In the genomic region with DNA sequence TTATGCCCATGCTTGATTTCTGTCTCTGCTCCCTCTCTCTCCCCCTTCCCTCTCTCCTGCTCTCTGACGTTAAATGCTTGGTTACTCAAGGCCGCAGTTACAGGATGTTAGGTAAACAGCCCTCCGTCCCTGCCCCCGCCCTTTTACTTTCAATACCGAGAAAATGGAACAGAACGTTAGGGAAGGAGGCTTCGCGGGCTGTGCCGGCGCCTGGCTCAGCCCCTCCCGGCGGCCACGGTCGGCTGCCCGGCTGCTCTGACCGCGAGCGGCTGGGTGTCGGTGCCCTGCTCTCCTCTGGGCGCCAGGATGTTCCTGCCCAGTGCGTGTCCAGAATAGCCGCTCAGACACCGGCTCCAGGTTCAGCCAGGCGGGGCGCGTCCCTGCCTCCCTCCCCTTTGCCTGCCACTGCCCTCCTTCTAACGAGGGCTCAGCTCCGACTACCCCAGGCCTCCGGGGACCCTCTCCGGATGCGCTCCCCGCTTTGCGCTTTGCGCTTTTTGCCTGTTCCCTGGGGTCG, we compare ENCODE assay signal across 8 cellular contexts.
A peak's percentile ranks its signal among the peaks of the same experiment; 100 is the strongest.
DNase-seq lines count a peak whose midpoint lies in the region; ATAC-seq and TF ChIP-seq lines count a peak whose summit lies in the region.

No MANE protein-coding gene starts in this region.

- no peak overlapping the region for H3K27ac ChIP-seq in left lung
- H3K27ac ChIP-seq in effector memory CD4-positive, alpha-beta T cell (ENCODE audit: insufficient read depth, low read length, poor library complexity, severe bottlenecking): no peak overlapping the region
- H3K27ac ChIP-seq in CD4-positive, alpha-beta memory T cell (ENCODE audit: low read depth, low read length): no peak overlapping the region

- no peaks in the 10 kb centered on the region for H3K9me3 ChIP-seq in left lung
- no peaks in the 10 kb centered on the region for H3K9me3 ChIP-seq in effector memory CD4-positive, alpha-beta T cell (ENCODE audit: control insufficient read depth, low read length)
- H3K9me3 ChIP-seq in CD4-positive, alpha-beta memory T cell (ENCODE audit: control insufficient read depth in 1 of 2, low read length in 2 of 2): no peaks in the 10 kb centered on the region

- H3K4me1 Mint-ChIP-seq in CD4-positive, alpha-beta memory T cell: peaks cover 0 to 4% (median 1%) of the 10 kb centered on the region in 4 donors

- POLR2A ChIA-PET in CD4-positive, alpha-beta memory T cell (lab: Charles Lee; ENCODE audit: partially characterized antibody): no interaction called here

- H3K27me3 ChIP-seq in left lung: peaks cover 0 to 32% of the 10 kb centered on the region in 2 donors
- no peaks in the 10 kb centered on the region for H3K27me3 ChIP-seq in effector memory CD4-positive, alpha-beta T cell (replicated peaks; ENCODE audit: control insufficient read depth, insufficient read depth, low read length, poor library complexity, severe bottlenecking)
- no peaks in the 10 kb centered on the region for H3K27me3 ChIP-seq in CD4-positive, alpha-beta memory T cell (ENCODE audit: insufficient read depth, low read length)

- peak overlapping the region; percentile 19 to 32 for H3K4me3 ChIP-seq in left lung
- no peak overlapping the region for H3K4me3 ChIP-seq in effector memory CD4-positive, alpha-beta T cell (ENCODE audit: insufficient read depth, low read depth, low read length, poor library complexity, severe bottlenecking)
- no peak overlapping the region for H3K4me3 ChIP-seq in CD4-positive, alpha-beta memory T cell (ENCODE audit: low read length in 2 of 2)

- in situ Hi-C loops in T47D (cut with HindIII; ENCODE audit: low pct_unique_long_range_greater_than_20kb, low sequenced_read_pairs): no loop called here

- no peaks in the 10 kb centered on the region for H3K36me3 Mint-ChIP-seq in CD4-positive, alpha-beta memory T cell

- no peak for TF ChIP-seq CTCF in left lung (IDR thresholded peaks at IDR 0.05)

- intact Hi-C loops in left lung (cut with DNase I): no loop called here
- intact Hi-C loops in CD4-positive, alpha-beta memory T cell (cut with micrococcal nuclease): no loop called here

- peaks cover 0 to 2% (median 0%) of the 10 kb centered on the region in 8 donors for H3K9me3 Mint-ChIP-seq in CD4-positive, alpha-beta memory T cell

- no peaks in the 10 kb centered on the region for H3K36me3 ChIP-seq in left lung
- H3K36me3 ChIP-seq in effector memory CD4-positive, alpha-beta T cell (ENCODE audit: control insufficient read depth, insufficient read depth, low read length): no peaks in the 10 kb centered on the region
- no peaks in the 10 kb centered on the region for H3K36me3 ChIP-seq in CD4-positive, alpha-beta memory T cell (ENCODE audit: insufficient read depth, low read length)

- H3K4me1 ChIP-seq in left lung: peaks cover 0 to 9% of the 10 kb centered on the region in 2 donors
- H3K4me1 ChIP-seq in effector memory CD4-positive, alpha-beta T cell (ENCODE audit: control insufficient read depth, insufficient read depth, low read length, poor library complexity, severe bottlenecking): no peaks in the 10 kb centered on the region
- peaks cover 5% of the 10 kb centered on the region for H3K4me1 ChIP-seq in CD4-positive, alpha-beta memory T cell (ENCODE audit: insufficient read depth, low read length)

- peaks cover 30 to 40% of the 10 kb centered on the region in 2 donors for H3K27me3 Mint-ChIP-seq in CD4-positive, alpha-beta memory T cell

- no peak overlapping the region for H3K27ac Mint-ChIP-seq in CD4-positive, alpha-beta memory T cell

- ATAC-seq in HG02852 (IDR thresholded peaks at IDR 0.05; ENCODE audit: unreplicated experiment): peak; percentile 71
- ATAC-seq in left lung: peak; percentile 84

- CTCF ChIA-PET in CD4-positive, alpha-beta memory T cell (lab: Charles Lee; ENCODE audit: partially characterized antibody): no interaction called here

- H3K4me3 Mint-ChIP-seq in CD4-positive, alpha-beta memory T cell: peak overlapping the region in 3 of 8 donors; percentile 26 to 44 (median 28)

- peak; percentile 6 for DNase-seq in stimulated activated CD4-positive, alpha-beta T cell treated with anti-CD3 and anti-CD28 coated beads, Interleukin-15, amount 100 ng/mL, for 24 hours
- no peak for DNase-seq in stimulated activated CD4-positive, alpha-beta T cell treated with anti-CD3 and anti-CD28 coated beads, Interleukin-12 subunit alpha, Interleukin-12 subunit beta, amount 100 ng/mL, for 4 hours
- peak; percentile 66 for DNase-seq in NCI-H2196 (lab: John Stamatoyannopoulos, UW; ENCODE audit: unreplicated experiment)
- DNase-seq in T47D (ENCODE audit: low read depth in 1 of 2, low spot score in 1 of 2): peak; percentile 54 to 72
- peak in 1 of 2 donors; percentile 83 for DNase-seq in left lung
- DNase-seq in effector memory CD4-positive, alpha-beta T cell: no peak
- no peak for DNase-seq in CD4-positive, alpha-beta memory T cell

Comparison
In these comparisons a context has a peak if more than half of its experiments do, and no peak if none do; other contexts are left out.
1. DNase-seq: peak in stimulated activated CD4-positive, alpha-beta T cell treated with anti-CD3 and anti-CD28 coated beads, Interleukin-15, amount 100 ng/mL, for 24 hours (single experiment), NCI-H2196 (single experiment) and T47D (2 of 2); none in stimulated activated CD4-positive, alpha-beta T cell treated with anti-CD3 and anti-CD28 coated beads, Interleukin-12 subunit alpha, Interleukin-12 subunit beta, amount 100 ng/mL, for 4 hours (single experiment), effector memory CD4-positive, alpha-beta T cell (0 of 3) and CD4-positive, alpha-beta memory T cell (0 of 5).
2. H3K4me3 ChIP-seq: peak in left lung (2 of 2); none in effector memory CD4-positive, alpha-beta T cell (single experiment) and CD4-positive, alpha-beta memory T cell (0 of 2).